Comparison of ENCODE assay signal across 1 cellular context in the genomic region with DNA sequence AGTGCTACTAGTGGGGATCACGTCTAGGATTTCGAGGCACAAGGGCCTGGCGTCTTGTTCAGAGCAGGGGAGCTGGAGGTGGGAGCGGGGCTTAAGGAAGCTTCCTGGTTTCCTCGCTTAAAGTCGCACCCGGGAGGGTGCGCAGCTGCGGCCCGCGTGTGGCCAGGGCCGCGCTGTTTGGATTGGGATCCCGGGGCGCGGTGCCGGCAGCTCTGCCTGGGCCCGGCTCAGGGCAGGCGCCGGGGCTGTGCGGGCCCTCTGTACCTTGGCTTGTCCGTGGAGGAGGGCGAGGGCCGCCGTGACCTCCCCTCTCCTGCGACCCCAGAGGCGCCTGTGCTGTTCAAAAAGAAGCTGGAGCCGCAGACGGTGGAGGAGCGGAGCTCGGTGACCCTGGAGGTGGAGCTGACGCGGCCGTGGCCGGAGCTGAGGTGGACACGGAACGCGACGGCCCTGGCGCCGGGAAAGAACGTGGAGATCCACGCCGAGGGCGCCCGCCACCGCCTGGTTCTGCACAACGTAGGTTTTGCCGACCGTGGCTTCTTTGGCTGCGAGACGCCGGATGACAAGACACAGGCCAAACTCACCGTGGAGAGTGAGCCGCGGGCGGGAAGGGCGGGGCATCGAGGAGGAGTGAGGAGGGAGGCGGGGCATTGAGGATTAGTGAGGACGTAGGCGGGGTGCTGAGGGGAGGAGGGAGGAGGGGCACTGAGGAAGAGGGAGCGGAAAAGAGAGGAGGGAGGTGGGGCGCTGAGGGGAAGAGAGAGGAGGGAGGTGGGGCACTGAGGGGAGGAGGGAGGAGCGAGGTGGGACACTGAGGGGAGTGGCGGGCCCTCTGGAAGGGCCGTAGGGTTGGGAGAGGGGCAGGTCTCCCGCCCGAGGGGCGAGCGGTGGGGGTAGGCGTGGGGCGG.
TF ChIP-seq lines count a peak whose summit lies in the region.

No MANE protein-coding gene starts in this region.

TF ChIP-seq in K562, 482 proteins besides CTCF, POLR2A, EP300 and RAD21 (continued from another document):
- TF ChIP-seq, protein P1, sequence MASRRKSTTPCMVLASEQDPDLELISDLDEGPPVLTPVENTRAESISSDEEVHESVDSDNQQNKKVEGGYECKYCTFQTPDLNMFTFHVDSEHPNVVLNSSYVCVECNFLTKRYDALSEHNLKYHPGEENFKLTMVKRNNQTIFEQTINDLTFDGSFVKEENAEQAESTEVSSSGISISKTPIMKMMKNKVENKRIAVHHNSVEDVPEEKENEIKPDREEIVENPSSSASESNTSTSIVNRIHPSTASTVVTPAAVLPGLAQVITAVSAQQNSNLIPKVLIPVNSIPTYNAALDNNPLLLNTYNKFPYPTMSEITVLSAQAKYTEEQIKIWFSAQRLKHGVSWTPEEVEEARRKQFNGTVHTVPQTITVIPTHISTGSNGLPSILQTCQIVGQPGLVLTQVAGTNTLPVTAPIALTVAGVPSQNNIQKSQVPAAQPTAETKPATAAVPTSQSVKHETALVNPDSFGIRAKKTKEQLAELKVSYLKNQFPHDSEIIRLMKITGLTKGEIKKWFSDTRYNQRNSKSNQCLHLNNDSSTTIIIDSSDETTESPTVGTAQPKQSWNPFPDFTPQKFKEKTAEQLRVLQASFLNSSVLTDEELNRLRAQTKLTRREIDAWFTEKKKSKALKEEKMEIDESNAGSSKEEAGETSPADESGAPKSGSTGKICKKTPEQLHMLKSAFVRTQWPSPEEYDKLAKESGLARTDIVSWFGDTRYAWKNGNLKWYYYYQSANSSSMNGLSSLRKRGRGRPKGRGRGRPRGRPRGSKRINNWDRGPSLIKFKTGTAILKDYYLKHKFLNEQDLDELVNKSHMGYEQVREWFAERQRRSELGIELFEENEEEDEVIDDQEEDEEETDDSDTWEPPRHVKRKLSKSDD (conservative IDR thresholded peaks at IDR 0.05; ENCODE audit: low read length), result no peak
- TF ChIP-seq, protein P2, sequence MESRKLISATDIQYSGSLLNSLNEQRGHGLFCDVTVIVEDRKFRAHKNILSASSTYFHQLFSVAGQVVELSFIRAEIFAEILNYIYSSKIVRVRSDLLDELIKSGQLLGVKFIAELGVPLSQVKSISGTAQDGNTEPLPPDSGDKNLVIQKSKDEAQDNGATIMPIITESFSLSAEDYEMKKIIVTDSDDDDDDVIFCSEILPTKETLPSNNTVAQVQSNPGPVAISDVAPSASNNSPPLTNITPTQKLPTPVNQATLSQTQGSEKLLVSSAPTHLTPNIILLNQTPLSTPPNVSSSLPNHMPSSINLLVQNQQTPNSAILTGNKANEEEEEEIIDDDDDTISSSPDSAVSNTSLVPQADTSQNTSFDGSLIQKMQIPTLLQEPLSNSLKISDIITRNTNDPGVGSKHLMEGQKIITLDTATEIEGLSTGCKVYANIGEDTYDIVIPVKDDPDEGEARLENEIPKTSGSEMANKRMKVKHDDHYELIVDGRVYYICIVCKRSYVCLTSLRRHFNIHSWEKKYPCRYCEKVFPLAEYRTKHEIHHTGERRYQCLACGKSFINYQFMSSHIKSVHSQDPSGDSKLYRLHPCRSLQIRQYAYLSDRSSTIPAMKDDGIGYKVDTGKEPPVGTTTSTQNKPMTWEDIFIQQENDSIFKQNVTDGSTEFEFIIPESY (CRISPR knock-in tag; IDR thresholded peaks at IDR 0.05), result peak; percentile 62; the same call in 1 of the 2 replicates
- TF ChIP-seq HDAC1 (IDR thresholded peaks at IDR 0.05) (peak in 1 of 2 experiments; percentile 71; a peak in 1 of 4 replicates), CBX5 (IDR thresholded peaks at IDR 0.05; ENCODE audit: borderline replicate concordance, low read depth) (no peak), KAT7 (CRISPR knock-in tag; IDR thresholded peaks at IDR 0.05; ENCODE audit: borderline replicate concordance) (no peak), RB1 (IDR thresholded peaks at IDR 0.05; ENCODE audit: low read depth) (peak; percentile 29; the same call in 1 of the 2 replicates), ZFP30 (CRISPR knock-in tag; IDR thresholded peaks at IDR 0.05; ENCODE audit: borderline replicate concordance) (no peak), KLF13 (tag; IDR thresholded peaks at IDR 0.05; ENCODE audit: borderline replicate concordance, low read depth) (no peak), GABPB1 (CRISPR knock-in tag; IDR thresholded peaks at IDR 0.05) (peak; percentile 49), CHD2 (IDR thresholded peaks at IDR 0.05; ENCODE audit: low read depth, low read length) (no peak), RUNX1 (IDR thresholded peaks at IDR 0.05; ENCODE audit: low read depth) (no peak), ARNT (IDR thresholded peaks at IDR 0.05) (no peak), EGR1 (conservative IDR thresholded peaks at IDR 0.05) (peak; percentile 91), GTF2E2 (tag; IDR thresholded peaks at IDR 0.05) (no peak), NR2C2 (CRISPR knock-in tag; IDR thresholded peaks at IDR 0.05) (no peak), NR2C2 (tag; IDR thresholded peaks at IDR 0.05) (peak; percentile 55)
